ENCODE assay signal across 25 cellular contexts in genomic region chr2:161367675-161368074, GRCh38. TPM values are rescaled to one million over a fixed set of nuclear protein-coding genes. Genes with fewer than 3 reads are reported as not detected.
"Had no signal": no experiment of that assay in that cellular context is flagged by ENCODE, and none has a peak within 500 bp of the region (broad histone marks: within the 10 kb centered on the region; RNA-seq: fewer than 3 reads in every experiment).

No MANE protein-coding gene starts in this region.

- H3K27me3 ChIP-seq: body of pancreas, breast epithelium, SJCRH30 had no signal

- H3K4me3 ChIP-seq: body of pancreas, breast epithelium, SJCRH30, SK-N-MC had no signal

- ATAC-seq: activated CD8-positive, alpha-beta T cell treated with anti-CD3 and anti-CD28 coated beads for 36 hours; body of pancreas; Panc1 had no signal

- H3K4me1 ChIP-seq: body of pancreas, breast epithelium, SJCRH30 had no signal

- DNase-seq: activated B cell treated with CpG ODN at 0.5 μM for 24 hours; activated CD4-positive, alpha-beta T cell treated with anti-CD3 and anti-CD28 coated beads, Interleukin-2, amount 10 ng/mL, durations not matched to agents 24 days and 14 days; activated CD4-positive, alpha-beta T cell treated with anti-CD3 and anti-CD28 coated beads, Interleukin-2, amount 50 U/mL, for 4 hours; activated CD4-positive, CD25-positive, alpha-beta regulatory T cell treated with anti-CD3 and anti-CD28 coated beads, Interleukin-2, amount 50 U/mL, for 72 hours; activated CD8-positive, alpha-beta T cell treated with anti-CD3 and anti-CD28 coated beads for 36 hours; activated gamma-delta T cell; activated naive CD4-positive, alpha-beta T cell treated with Interleukin-2 at 50 U/mL for 16 hours; activated naive CD8-positive, alpha-beta T cell treated with anti-CD3 and anti-CD28 coated beads, Interleukin-2, amount 10 ng/mL, durations not matched to agents 7 days and 5 days; activated T-cell treated with anti-CD3 and anti-CD28 coated beads, Interleukin-2, amount 50 U/mL, for 24 hours; body of pancreas; NCI-H1092 treated with DMSO at 0.1 percent for 48 hours; NCI-H146; NCI-H187; NCI-H2029 treated with DMSO at 0.1 percent for 48 hours; NCI-H226; NCI-H446 treated with DMSO at 0.1 percent for 48 hours; NCI-H524; SHP77; SJCRH30 had no signal

- H3K27ac ChIP-seq: body of pancreas, breast epithelium, KMS-11, SJCRH30, SK-N-MC had no signal

- H3K9me3 ChIP-seq: body of pancreas, SJCRH30 had no signal

RNA-seq across cellular contexts. Expression of gene TBR1, which starts 48.4 kb away (rescaled TPM):
- total RNA-seq: activated CD8-positive, alpha-beta T cell treated with anti-CD3 and anti-CD28 coated beads for 36 hours; activated naive CD8-positive, alpha-beta T cell treated with anti-CD3 and anti-CD28 coated beads, Interleukin-2, amount 10 ng/mL, durations not matched to agents 7 days and 5 days; astrocyte; body of pancreas; LHCN-M2 had no signal
